ENCODE assay signal across 1 cellular context in genomic region chr16:10514369-10515055, GRCh38.
TF ChIP-seq lines count a peak whose summit lies in the region.

No MANE protein-coding gene starts in this region.

TF ChIP-seq in HepG2, 621 proteins besides CTCF, POLR2A, EP300 and RAD21 (continued from another document and continues in another):
- TF ChIP-seq DBP (CRISPR knock-in tag; IDR thresholded peaks at IDR 0.05; ENCODE audit: not compliant biosample characterization) (no peak), RCOR2 (CRISPR knock-in tag; IDR thresholded peaks at IDR 0.05) (no peak), KIAA2018 (CRISPR knock-in tag; IDR thresholded peaks at IDR 0.05; ENCODE audit: borderline replicate concordance) (no peak), U2AF1 (optimal IDR thresholded peaks at IDR 0.05; ENCODE audit: low read depth, low read length) (no peak), DMAP1 (CRISPR knock-in tag; IDR thresholded peaks at IDR 0.05) (no peak), PAXIP1 (CRISPR knock-in tag; conservative IDR thresholded peaks at IDR 0.05) (peak; percentile 38; the same call in 1 of the 2 replicates), MIXL1 (CRISPR knock-in tag; IDR thresholded peaks at IDR 0.05) (no peak; the same call in 1 of the 2 replicates), NCOR1 (IDR thresholded peaks at IDR 0.05; ENCODE audit: borderline replicate concordance, low read length) (no peak), ZNF713 (CRISPR knock-in tag; IDR thresholded peaks at IDR 0.05) (0 out of 2 replicates have a peak, but pooled peaks have one; percentile 52), YEATS4 (CRISPR knock-in tag; IDR thresholded peaks at IDR 0.05; ENCODE audit: borderline replicate concordance) (peak; percentile 31; the same call in 1 of the 2 replicates), ZBTB42 (CRISPR knock-in tag; IDR thresholded peaks at IDR 0.05) (no peak), MTERF4 (CRISPR knock-in tag; IDR thresholded peaks at IDR 0.05) (no peak), HES4 (CRISPR knock-in tag; IDR thresholded peaks at IDR 0.05; ENCODE audit: borderline replicate concordance) (no peak), FOXC1 (CRISPR knock-in tag; IDR thresholded peaks at IDR 0.05; ENCODE audit: borderline replicate concordance) (no peak), ZFP1 (CRISPR knock-in tag; IDR thresholded peaks at IDR 0.05) (no peak), CREBL2 (CRISPR knock-in tag; IDR thresholded peaks at IDR 0.05; ENCODE audit: borderline replicate concordance) (no peak), YEATS2 (CRISPR knock-in tag; IDR thresholded peaks at IDR 0.05; ENCODE audit: borderline replicate concordance) (no peak; the same call in 1 of the 2 replicates), FOXP1 (IDR thresholded peaks at IDR 0.05) (no peak), FOXP1 (CRISPR knock-in tag; IDR thresholded peaks at IDR 0.05) (peak; percentile 9; the same call in 1 of the 2 replicates), RAD51 (IDR thresholded peaks at IDR 0.05; ENCODE audit: borderline replicate concordance) (no peak), POLR2G (IDR thresholded peaks at IDR 0.05; ENCODE audit: low read depth, low read length) (no peak), SMC3 (IDR thresholded peaks at IDR 0.05; ENCODE audit: low read length) (peak; percentile 96), ZNF761 (CRISPR knock-in tag; conservative IDR thresholded peaks at IDR 0.05) (no peak), ZNF33B (CRISPR knock-in tag; IDR thresholded peaks at IDR 0.05) (no peak), ZNF382 (CRISPR knock-in tag; IDR thresholded peaks at IDR 0.05; ENCODE audit: borderline replicate concordance) (no peak), THAP9 (CRISPR knock-in tag; IDR thresholded peaks at IDR 0.05; ENCODE audit: borderline replicate concordance) (no peak), EZH2 (conservative IDR thresholded peaks at IDR 0.05; ENCODE audit: low read depth, low read length) (no peak), HMGA1 (CRISPR knock-in tag; conservative IDR thresholded peaks at IDR 0.05) (no peak), LRRFIP1 (CRISPR knock-in tag; conservative IDR thresholded peaks at IDR 0.05) (no peak), HNRNPK (IDR thresholded peaks at IDR 0.05; ENCODE audit: low read depth, low read length, poor library complexity, severe bottlenecking) (no peak), NFIC (IDR thresholded peaks at IDR 0.05; ENCODE audit: low read length) (no peak), ZBED4 (CRISPR knock-in tag; IDR thresholded peaks at IDR 0.05; ENCODE audit: borderline replicate concordance) (no peak)
